Comparison of ENCODE assay signal across 8 cellular contexts in the genomic region with DNA sequence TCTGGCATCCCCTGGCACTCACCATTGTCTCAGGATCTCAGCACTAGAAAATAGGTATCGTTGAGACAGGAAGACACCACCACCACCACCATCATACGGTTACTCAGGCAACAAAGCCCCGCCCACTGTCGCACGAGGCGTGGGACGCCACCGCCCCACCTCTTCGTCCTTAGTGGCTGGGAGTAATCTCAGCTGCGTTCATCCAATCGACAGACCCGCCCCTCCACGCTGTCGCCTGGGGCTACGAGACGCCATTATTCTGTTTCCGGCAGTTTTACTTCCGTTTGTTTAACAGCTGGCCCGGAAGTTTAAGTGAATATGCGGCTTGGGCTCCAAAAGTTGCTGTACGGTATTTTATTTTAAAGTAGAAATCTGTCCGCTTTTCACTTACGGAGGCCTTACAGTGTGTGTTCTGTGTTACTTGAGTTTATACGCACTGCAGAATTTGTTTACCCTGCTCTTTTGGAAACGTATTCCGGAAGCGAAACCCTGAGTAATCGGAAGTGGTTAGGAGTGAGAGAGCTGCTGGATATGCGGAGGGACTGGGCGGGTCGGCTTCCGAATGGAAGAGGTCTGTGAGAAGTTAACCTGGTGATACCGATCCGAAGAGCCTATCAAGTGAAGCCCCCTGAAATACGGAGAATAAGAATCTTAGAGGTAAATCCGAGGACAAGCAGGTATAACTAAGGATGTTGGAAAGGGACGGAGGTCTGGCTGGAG. TPM values are rescaled to one million over a fixed set of nuclear protein-coding genes. Genes with fewer than 3 reads are reported as not detected.
A peak's percentile ranks its signal among the peaks of the same experiment; 100 is the strongest.
DNase-seq lines count a peak whose midpoint lies in the region; ATAC-seq, FAIRE-seq and TF ChIP-seq lines count a peak whose summit lies in the region.

Gene BLZF1 (plus strand): TSS at position 510 of the 720 bp plus-strand sequence. CDS start 1,328 bp downstream, outside the sequence.
Gene NME7 (minus strand): TSS at position 112 of the 720 bp plus-strand sequence. CDS start 87 bp downstream, at position 25.

- peak; percentile 58 for FAIRE-seq in H1 (lab: Jason Lieb, UNC)

- no peak for TF ChIP-seq EP300 in H1 (IDR thresholded peaks at IDR 0.05; ENCODE audit: borderline replicate concordance in 1 of 2, low read depth in 2 of 2, low read length in 2 of 2)

- peaks cover 7% of the 10 kb centered on the region for H3K23me2 ChIP-seq in H1 (ENCODE audit: low read depth, low read length)

- no peak within 1 kb of the TSS for H3K14ac ChIP-seq in H1 (ENCODE audit: insufficient read length)

- H3K36me3 ChIP-seq in CD8-positive, alpha-beta T cell (ENCODE audit: insufficient read depth, low read length), result peaks cover 3% of the 10 kb centered on the region
- H3K36me3 ChIP-seq in H1 (ENCODE audit: control insufficient read depth in 2 of 4, insufficient read depth in 4 of 4, low read length in 3 of 4), result peaks cover 0 to 6% (median 1%) of the 10 kb centered on the region in 4 experiments; a peak in 1 of 8 replicates

- H2BK15ac ChIP-seq in H1 (ENCODE audit: low read length), result no peak within 1 kb of the TSS

- H4K5ac ChIP-seq in H1 (ENCODE audit: insufficient read length, low read depth, low read length), result peak within 1 kb of the TSS; percentile 18

- intact Hi-C loops in CD8-positive, alpha-beta T cell (cut with DNase I, micrococcal nuclease), result loop anchor here (1.0 to 10.0 kb wide), 17 partner anchors 118 to 1653 kb away; partner anchors contain the start of genes ATP1B1 (in 2 of the 2), METTL18 (in 2 of the 2), SELL (in 2 of the 2) and DCAF6 (in 1 of the 2)

- H2BK12ac ChIP-seq in H1 (ENCODE audit: low read depth, low read length), result no peak within 1 kb of the TSS

- ATAC-seq in CD8-positive, alpha-beta T cell, result peak; percentile 93
- ATAC-seq in GM19468 (IDR thresholded peaks at IDR 0.05; ENCODE audit: extremely low read depth, unreplicated experiment), result peak; percentile 87

- H3K27ac Mint-ChIP-seq in CD8-positive, alpha-beta T cell, result peak within 1 kb of the TSS; percentile 32

- H3K4ac ChIP-seq in H1 (replicated peaks; ENCODE audit: insufficient read length, low read depth, low read length), result no peak within 1 kb of the TSS

- no peak for TF ChIP-seq POLR2A in H1 (IDR thresholded peaks at IDR 0.05; ENCODE audit: control extremely low read depth in 1 of 2, low read depth in 2 of 2, low read length in 2 of 2)

- peak within 1 kb of the TSS; percentile 88 for H3K27ac ChIP-seq in CD8-positive, alpha-beta T cell (ENCODE audit: low read depth, low read length)
- H3K27ac ChIP-seq in H1 (ENCODE audit: low read depth, low read length), result peak within 1 kb of the TSS; percentile 43; the same call in 1 of the 2 replicates

- no peaks in the 10 kb centered on the region for H3K79me1 ChIP-seq in H1 (ENCODE audit: low read depth, low read length)

- H3K4me3 Mint-ChIP-seq in CD8-positive, alpha-beta T cell, result peak within 1 kb of the TSS; percentile 51

- peaks cover 23% of the 10 kb centered on the region for H3K4me1 ChIP-seq in CD8-positive, alpha-beta T cell (ENCODE audit: insufficient read depth, low read length)
- no peaks in the 10 kb centered on the region; a peak in 1 of 7 replicates for H3K4me1 ChIP-seq in H1 (replicated peaks in 1 of 4; ENCODE audit: control insufficient read depth in 3 of 4, insufficient read depth in 4 of 4, low read length in 3 of 4)

- DNase-seq in CD8-positive, alpha-beta T cell, result peak; percentile 96 to 99 (median 98)
- DNase-seq in HS-27A (ENCODE audit: low read depth) (peak; percentile 92), NK-92 (lab: John Stamatoyannopoulos, UW; ENCODE audit: unreplicated experiment) (peak; percentile 85), H1 (ENCODE audit: low read depth in 1 of 2, low spot score in 2 of 2) (peak; percentile 87 to 94), medulla oblongata (ENCODE audit: extremely low spot score) (peak; percentile 98)
- DNase-seq in activated CD8-positive, alpha-beta memory T cell treated with anti-CD3 and anti-CD28 coated beads for 1 hour (ENCODE audit: extremely low read depth in 1 of 2, low read depth in 1 of 2), result peak; percentile 94 to 97
- peak; percentile 97 for DNase-seq in stimulated activated CD8-positive, alpha-beta memory T cell treated with anti-CD3 and anti-CD28 coated beads, Interleukin-12 subunit alpha, Interleukin-12 subunit beta, amount 100 ng/mL, for 1 hour (ENCODE audit: low read depth)

- no peak for TF ChIP-seq CTCF in CD8-positive, alpha-beta T cell (IDR thresholded peaks at IDR 0.05)
- no peak for TF ChIP-seq CTCF in H1 (IDR thresholded peaks at IDR 0.05; ENCODE audit: control extremely low read depth in 1 of 3, insufficient read depth in 1 of 3, low read depth in 1 of 3, low read length in 3 of 3)

- H2BK120ac ChIP-seq in H1 (replicated peaks; ENCODE audit: low read depth, low read length), result no peak within 1 kb of the TSS

- TF ChIP-seq RAD21 in H1 (IDR thresholded peaks at IDR 0.05 in 1 of 2, conservative IDR thresholded peaks at IDR 0.05 in 1 of 2; ENCODE audit: low read depth in 2 of 2, low read length in 2 of 2), result no peak

- H4K20me1 ChIP-seq in H1 (replicated peaks in 1 of 2; ENCODE audit: control insufficient read depth in 1 of 2, insufficient read depth in 2 of 2, low read length in 2 of 2), result no peaks in the 10 kb centered on the region

- POLR2A ChIA-PET in CD8-positive, alpha-beta T cell (lab: Charles Lee), result interaction anchor here (0.8 to 2.6 kb wide), 9 partner anchors 10 to 1025 kb away, joined by 3 to 6 read pairs (median 4); partner anchors contain the start of genes CCDC181, SCYL3 and SLC19A2
- POLR2A ChIA-PET in H1 (lab: Charles Lee; ENCODE audit: partially characterized antibody), result interaction anchor here (0.9 to 1.2 kb wide), 4 partner anchors 11 to 257 kb away, joined by 3 to 5 read pairs (median 4); partner anchors contain the start of gene SLC19A2

- H3K27me3 Mint-ChIP-seq in CD8-positive, alpha-beta T cell (ENCODE audit: low read depth), result no peaks in the 10 kb centered on the region

- peaks cover 48% of the 10 kb centered on the region for H3K4me1 Mint-ChIP-seq in CD8-positive, alpha-beta T cell (ENCODE audit: low read depth)

- H2BK20ac ChIP-seq in H1 (ENCODE audit: low read length), result peak within 1 kb of the TSS; percentile 15; the same call in 1 of the 2 replicates

- 0 out of 2 replicates have a peak within 1 kb of the TSS, but pooled peaks have one; percentile 17 for H2BK5ac ChIP-seq in H1 (ENCODE audit: low read depth, low read length)

- peak within 1 kb of the TSS; percentile 9 for H3K56ac ChIP-seq in H1 (replicated peaks; ENCODE audit: insufficient read length, low read depth, low read length)

- H2AFZ ChIP-seq in H1 (ENCODE audit: low read length), result peak within 1 kb of the TSS; percentile 99

- no peak within 1 kb of the TSS for H3K23ac ChIP-seq in H1 (ENCODE audit: insufficient read length)

- H3K4me2 ChIP-seq in H1 (ENCODE audit: insufficient read depth in 1 of 2, low read depth in 2 of 2, low read length in 2 of 2), result peak within 1 kb of the TSS; percentile 55 to 79

- no peak within 1 kb of the TSS for H4K91ac ChIP-seq in H1 (replicated peaks; ENCODE audit: insufficient read length, low read length)

- H3K9me3 ChIP-seq in CD8-positive, alpha-beta T cell (ENCODE audit: low read length), result no peaks in the 10 kb centered on the region
- H3K9me3 ChIP-seq in H1 (ENCODE audit: insufficient read depth in 2 of 2, low read depth in 1 of 2, low read length in 1 of 2), result peaks cover 0 to 3% of the 10 kb centered on the region in 2 experiments; a peak in 1 of 4 replicates

- H3K27me3 ChIP-seq in CD8-positive, alpha-beta T cell (ENCODE audit: insufficient read depth, low read length), result no peaks in the 10 kb centered on the region
- no peaks in the 10 kb centered on the region for H3K27me3 ChIP-seq in H1 (replicated peaks in 1 of 4; ENCODE audit: control insufficient read depth in 3 of 4, extremely low read depth in 1 of 4, insufficient read depth in 3 of 4, low read length in 3 of 4)

- H4K8ac ChIP-seq in H1 (ENCODE audit: extremely low read depth, insufficient read depth, low read length), result no peak within 1 kb of the TSS

- peak within 1 kb of the TSS; percentile 84 for H3K4me3 ChIP-seq in CD8-positive, alpha-beta T cell (ENCODE audit: low read depth, low read length)
- H3K4me3 ChIP-seq in H1 (ENCODE audit: extremely low read depth in 1 of 4, insufficient read depth in 2 of 4, low read depth in 3 of 4, low read length in 4 of 4), result peak within 1 kb of the TSS; percentile 87 to 98 (median 92)

- H3K9ac ChIP-seq in H1 (replicated peaks in 1 of 4; ENCODE audit: extremely low read depth in 1 of 4, low read depth in 3 of 4, low read length in 3 of 4), result peak within 1 kb of the TSS; percentile 6 to 66 (median 45)

- no peak within 1 kb of the TSS for H3K18ac ChIP-seq in H1 (ENCODE audit: extremely low read depth, low read length)

- CTCF ChIA-PET in CD8-positive, alpha-beta T cell (lab: Charles Lee), result interaction anchor here (0.7 to 2.4 kb wide), 3 partner anchors 18 to 1025 kb away, joined by 3 to 5 read pairs (median 3); partner anchors contain the start of gene METTL18
- CTCF ChIA-PET in H1 (lab: Charles Lee; ENCODE audit: partially characterized antibody), result interaction anchor here (0.7 to 2.5 kb wide), 4 partner anchors 9 to 718 kb away, joined by 3 to 8 read pairs (median 3); no protein-coding TSS in a partner anchor

- no peak within 1 kb of the TSS for H2AK5ac ChIP-seq in H1 (ENCODE audit: low read depth, low read length)

- peaks cover 21% of the 10 kb centered on the region for H3K36me3 Mint-ChIP-seq in CD8-positive, alpha-beta T cell

- H3K9me3 Mint-ChIP-seq in CD8-positive, alpha-beta T cell, result no peaks in the 10 kb centered on the region

- 3% methylated on average over 37 of the region's 37 CpGs; no CpG with 5 or more reads in 1 of the 2 experiments for WGBS in H1 (ENCODE audit: extremely low coverage in 1 of 2, insufficient coverage in 1 of 2, insufficient read length in 1 of 2, insufficient replicate concordance in 2 of 2, low coverage in 1 of 2, low lambda C conversion rate in 2 of 2, missing lambda C conversion rate in 1 of 2), 2 experiments

- peaks cover 0 to 14% of the 10 kb centered on the region in 2 experiments; a peak in 2 of 4 replicates for H3K79me2 ChIP-seq in H1 (ENCODE audit: control insufficient read depth in 1 of 2, insufficient read depth in 2 of 2, low read length in 2 of 2)

RNA-seq across cellular contexts. Expression of gene BLZF1, which starts in this region (rescaled TPM):
- total RNA-seq in CD8-positive, alpha-beta T cell, result 10 to 100 TPM; 11.1 to 13.6 TPM
- 9.9 and 10.3 TPM in 2 replicates for total RNA-seq in H1 (2021; fragmentation: NEBNext Ultra II Directional; extraction: Animal tissue kit (Norgen Biotek cat#: 25700))
- polyA plus RNA-seq in H1 (2011; rRNA removed), result 1.1 and 1.8 TPM in 2 replicates
- polyA plus RNA-seq in H1 (2011; cell fraction: cytosol; rRNA removed), result 2.8 TPM
- 1.2 TPM for polyA plus RNA-seq in H1 (2011; cell fraction: nucleus; rRNA removed)
- polyA plus RNA-seq in H1 (2012, experiment 1 of 2), result 3.6 to 9.1 TPM (median 4.2 TPM) in 4 replicates
- 0.38 TPM for polyA plus RNA-seq in H1 (2012, experiment 2 of 2)
- polyA plus RNA-seq in H1 (2013, experiment 1 of 2), result 6.2 TPM
- 6.2 TPM for polyA plus RNA-seq in H1 (2013, experiment 2 of 2)
- 4.3 and 4.7 TPM in 2 replicates for polyA minus RNA-seq in H1 (2011; rRNA and poly(A)+ RNA removed)
- 3.4 TPM for polyA minus RNA-seq in H1 (2011; cell fraction: cytosol; rRNA and poly(A)+ RNA removed)
- 13.8 TPM for polyA minus RNA-seq in H1 (2011; cell fraction: nucleus; rRNA and poly(A)+ RNA removed)

RNA-seq across cellular contexts. Expression of gene NME7, which starts in this region (rescaled TPM):
- 1 to 10 TPM; 5.3 to 7.7 TPM for total RNA-seq in CD8-positive, alpha-beta T cell
- 26.8 and 28.5 TPM in 2 replicates for total RNA-seq in H1 (2021; fragmentation: NEBNext Ultra II Directional; extraction: Animal tissue kit (Norgen Biotek cat#: 25700))
- polyA plus RNA-seq in H1 (2011; rRNA removed), result 6.7 and 11.6 TPM in 2 replicates
- 18.3 TPM for polyA plus RNA-seq in H1 (2011; cell fraction: cytosol; rRNA removed)
- 4.3 TPM for polyA plus RNA-seq in H1 (2011; cell fraction: nucleus; rRNA removed)
- 17.1 to 56.8 TPM (median 19.3 TPM) in 4 replicates for polyA plus RNA-seq in H1 (2012, experiment 1 of 2)
- polyA plus RNA-seq in H1 (2012, experiment 2 of 2), result 3.7 TPM
- 51.0 TPM for polyA plus RNA-seq in H1 (2013, experiment 1 of 2)
- polyA plus RNA-seq in H1 (2013, experiment 2 of 2), result 61.8 TPM
- polyA minus RNA-seq in H1 (2011; rRNA and poly(A)+ RNA removed), result 10.0 and 10.6 TPM in 2 replicates
- 10.2 TPM for polyA minus RNA-seq in H1 (2011; cell fraction: cytosol; rRNA and poly(A)+ RNA removed)
- 42.3 TPM for polyA minus RNA-seq in H1 (2011; cell fraction: nucleus; rRNA and poly(A)+ RNA removed)

Comparison
In these comparisons a context has a peak if more than half of its experiments do, and no peak if none do; other contexts are left out.
1. Peak in every context shown above with its lines: DNase-seq, ATAC-seq, H3K4me3 ChIP-seq and H3K27ac ChIP-seq.